In genomic region chr9:133589454-133590227, GRCh38 we compare ENCODE assay signal across 11 cellular contexts. TPM values are rescaled to one million over a fixed set of nuclear protein-coding genes. Genes with fewer than 3 reads are reported as not detected.
DNase-seq lines count a peak whose midpoint lies in the region; ATAC-seq and TF ChIP-seq lines count a peak whose summit lies in the region.
"Had no signal": no experiment of that assay in that cellular context is flagged by ENCODE, and none has a peak within 500 bp of the region (broad histone marks: within the 10 kb centered on the region; RNA-seq: fewer than 3 reads in every experiment).

No MANE protein-coding gene starts in this region.

- H3K9me3 Mint-ChIP-seq in activated CD4-positive, alpha-beta memory T cell treated with anti-CD3 and anti-CD28 coated beads for 36 hours: peaks cover 3% of the 10 kb centered on the region

- no peak overlapping the region for H2BK12ac ChIP-seq in mesenchymal stem cell (ENCODE audit: low read length in 2 of 2)

- no peak overlapping the region for H2AK5ac ChIP-seq in mesenchymal stem cell (ENCODE audit: low read length, severe bottlenecking)

- H3K27ac ChIP-seq in mesenchymal stem cell (ENCODE audit: low read length, poor library complexity, severe bottlenecking): no peak overlapping the region
- H3K27ac ChIP-seq: skin epidermis had no signal

- no peak overlapping the region for H3K27ac Mint-ChIP-seq in activated CD4-positive, alpha-beta memory T cell treated with anti-CD3 and anti-CD28 coated beads for 36 hours

- DNase-seq in NCI-H82 (lab: John Stamatoyannopoulos, UW) (peak; percentile 19), NCI-H82 treated with DMSO at 0.1 percent for 48 hours (lab: John Stamatoyannopoulos, UW; ENCODE audit: unreplicated experiment) (no peak), fibroblast of pulmonary artery (ENCODE audit: low read depth) (no peak), mesenchymal stem cell (no peak)
- peak; percentile 56 for DNase-seq in activated CD4-positive, alpha-beta memory T cell treated with anti-CD3 and anti-CD28 coated beads for 36 hours
- peak; percentile 6 to 8 for DNase-seq in stimulated activated CD8-positive, alpha-beta memory T cell treated with anti-CD3 and anti-CD28 coated beads, Interleukin-7, amount 100 ng/mL, for 48 hours (ENCODE audit: extremely low read depth in 1 of 2, low read depth in 1 of 2)

- H2BK15ac ChIP-seq in mesenchymal stem cell (ENCODE audit: low read depth, poor library complexity, severe bottlenecking): no peak overlapping the region

- ATAC-seq in HG02884 (IDR thresholded peaks at IDR 0.05; ENCODE audit: unreplicated experiment) (no peak), HG03565 (IDR thresholded peaks at IDR 0.05; ENCODE audit: unreplicated experiment) (no peak)

- 59% methylated on average over 15 of the region's 19 CpGs for WGBS in mesenchymal stem cell

- no peaks in the 10 kb centered on the region for H3K4me1 Mint-ChIP-seq in activated CD4-positive, alpha-beta memory T cell treated with anti-CD3 and anti-CD28 coated beads for 36 hours (ENCODE audit: low read depth)

- no peak overlapping the region for H4K8ac ChIP-seq in mesenchymal stem cell (ENCODE audit: low read length)

- H3K23ac ChIP-seq in mesenchymal stem cell (ENCODE audit: low read length in 2 of 2): no peak overlapping the region

- H2AFZ ChIP-seq in mesenchymal stem cell (ENCODE audit: low read depth, low read length): no peak overlapping the region

- H3K14ac ChIP-seq in mesenchymal stem cell (ENCODE audit: low read length in 2 of 2): no peak overlapping the region

- no peak overlapping the region for H3K4me2 ChIP-seq in mesenchymal stem cell (ENCODE audit: low read length, poor library complexity, severe bottlenecking)

- no peaks in the 10 kb centered on the region for H3K79me1 ChIP-seq in mesenchymal stem cell (replicated peaks; ENCODE audit: low read length, poor library complexity, severe bottlenecking)

- H2BK120ac ChIP-seq in mesenchymal stem cell (ENCODE audit: low read depth, low read length): no peak overlapping the region

- peaks cover 3% of the 10 kb centered on the region for H3K9me3 ChIP-seq in mesenchymal stem cell (ENCODE audit: control insufficient read depth, low read length)

- peak; percentile 40 for TF ChIP-seq CTCF in fibroblast of pulmonary artery (IDR thresholded peaks at IDR 0.05; ENCODE audit: low read length, missing control alignments)

- intact Hi-C loops in activated CD4-positive, alpha-beta memory T cell treated with anti-CD3 and anti-CD28 coated beads for 36 hours (cut with micrococcal nuclease): loop anchor here (1.0 kb wide), 1 partner anchor 137 kb away; no protein-coding TSS in a partner anchor

- no peak overlapping the region for H3K18ac ChIP-seq in mesenchymal stem cell (ENCODE audit: low read depth in 1 of 2, low read length in 2 of 2)

- no peaks in the 10 kb centered on the region for H3K36me3 ChIP-seq in mesenchymal stem cell (ENCODE audit: control insufficient read depth in 1 of 2, insufficient read depth in 2 of 2, low read depth in 1 of 2, low read length in 2 of 2)
- H3K36me3 ChIP-seq: BLaER1 treated with 17β-estradiol and CSF1 and Interleukin-3, amounts not matched to agents 10 nM and 100 nM had no signal

- H3K4me3 ChIP-seq in fibroblast of pulmonary artery (replicated peaks; ENCODE audit: low read depth, low read length): no peak overlapping the region
- no peak overlapping the region for H3K4me3 ChIP-seq in mesenchymal stem cell (ENCODE audit: insufficient read depth in 1 of 2, low read depth in 1 of 2, low read length in 2 of 2)
- H3K4me3 ChIP-seq: BLaER1 treated with 17β-estradiol and CSF1 and Interleukin-3, amounts not matched to agents 10 nM and 100 nM; skin epidermis had no signal

- no peak overlapping the region for H3K4ac ChIP-seq in mesenchymal stem cell (ENCODE audit: low read depth in 1 of 2, low read length in 2 of 2)

- H3K27me3 Mint-ChIP-seq in activated CD4-positive, alpha-beta memory T cell treated with anti-CD3 and anti-CD28 coated beads for 36 hours: peaks cover 9% of the 10 kb centered on the region

- H3K9ac ChIP-seq in mesenchymal stem cell (ENCODE audit: low read length): no peak overlapping the region

- H3K4me3 Mint-ChIP-seq in activated CD4-positive, alpha-beta memory T cell treated with anti-CD3 and anti-CD28 coated beads for 36 hours: no peak overlapping the region

- POLR2A ChIA-PET in activated CD4-positive, alpha-beta memory T cell treated with anti-CD3 and anti-CD28 coated beads for 36 hours (lab: Charles Lee): no interaction called here

- H3K4me1 ChIP-seq in mesenchymal stem cell (ENCODE audit: control insufficient read depth, insufficient read depth, low read depth, low read length): peaks cover 4% of the 10 kb centered on the region

- H2BK5ac ChIP-seq in mesenchymal stem cell (ENCODE audit: low read depth, low read length, poor library complexity, severe bottlenecking): no peak overlapping the region

- no peaks in the 10 kb centered on the region for H3K36me3 Mint-ChIP-seq in activated CD4-positive, alpha-beta memory T cell treated with anti-CD3 and anti-CD28 coated beads for 36 hours

- CTCF ChIA-PET in activated CD4-positive, alpha-beta memory T cell treated with anti-CD3 and anti-CD28 coated beads for 36 hours (lab: Charles Lee): interaction anchor here (0.6 to 3.8 kb wide), 21 partner anchors 7 to 404 kb away, joined by 3 to 16 read pairs (median 4); partner anchors contain the start of genes DBH and SARDH

- no peak overlapping the region for H4K91ac ChIP-seq in mesenchymal stem cell (ENCODE audit: low read length)

- peaks cover 44 to 80% of the 10 kb centered on the region in 2 experiments for H3K27me3 ChIP-seq in mesenchymal stem cell (ENCODE audit: control insufficient read depth in 1 of 2, insufficient read depth in 1 of 2, low read length in 2 of 2)

RNA-seq across cellular contexts. Expression of gene FAM163B, which starts 19.5 kb away (rescaled TPM):
- not detected for total RNA-seq in activated CD4-positive, alpha-beta memory T cell treated with anti-CD3 and anti-CD28 coated beads for 36 hours
- polyA plus RNA-seq in mesenchymal stem cell (2013, experiment 1 of 2): 0.07 TPM
- 0.10 TPM for polyA plus RNA-seq in mesenchymal stem cell (2013, experiment 2 of 2)
- total RNA-seq: dermis microvascular lymphatic vessel endothelial cell had no signal

RNA-seq across cellular contexts. Expression of gene DBH, which starts 46.5 kb away (rescaled TPM):
- total RNA-seq in activated CD4-positive, alpha-beta memory T cell treated with anti-CD3 and anti-CD28 coated beads for 36 hours: not detected
- polyA plus RNA-seq in mesenchymal stem cell (2013, experiment 1 of 2): not detected
- not detected for polyA plus RNA-seq in mesenchymal stem cell (2013, experiment 2 of 2)
- total RNA-seq: dermis microvascular lymphatic vessel endothelial cell had no signal

RNA-seq across cellular contexts. Expression of gene ADAMTSL2, which starts 55.1 kb away (rescaled TPM):
- under 1 TPM; 0.05 to 0.07 TPM for total RNA-seq in activated CD4-positive, alpha-beta memory T cell treated with anti-CD3 and anti-CD28 coated beads for 36 hours
- 0.22 TPM for polyA plus RNA-seq in mesenchymal stem cell (2013, experiment 1 of 2)
- 0.21 TPM for polyA plus RNA-seq in mesenchymal stem cell (2013, experiment 2 of 2)

Comparison
In these comparisons a context has a peak if more than half of its experiments do, and no peak if none do; other contexts are left out.
1. DNase-seq: peak in NCI-H82 (single experiment), activated CD4-positive, alpha-beta memory T cell treated with anti-CD3 and anti-CD28 coated beads for 36 hours (single experiment) and stimulated activated CD8-positive, alpha-beta memory T cell treated with anti-CD3 and anti-CD28 coated beads, Interleukin-7, amount 100 ng/mL, for 48 hours (2 of 2); none in NCI-H82 treated with DMSO at 0.1 percent for 48 hours (single experiment), fibroblast of pulmonary artery (single experiment) and mesenchymal stem cell (single experiment).